Comparison of ENCODE assay signal across 8 cellular contexts in genomic region chr1:202966006-202966904, GRCh38. TPM values are rescaled to one million over a fixed set of nuclear protein-coding genes. Genes with fewer than 3 reads are reported as not detected.
DNase-seq lines count a peak whose midpoint lies in the region; ATAC-seq, FAIRE-seq and TF ChIP-seq lines count a peak whose summit lies in the region.

No MANE protein-coding gene starts in this region.

- H3K4me1 ChIP-seq in pancreas, result peaks cover 0 to 20% (median 9%) of the 10 kb centered on the region in 3 donors

- intact Hi-C loops in pancreas (cut with DNase I), result no loop called here

- FAIRE-seq in pancreas (lab: Jason Lieb, UNC), result no peak

- TF ChIP-seq CTCF in fibroblast of mammary gland (conservative IDR thresholded peaks at IDR 0.05; ENCODE audit: control insufficient read depth, insufficient read depth, low read depth, low read length) (no peak), pancreas (IDR thresholded peaks at IDR 0.05) (no peak)

- WGBS in pancreas, 2 donors, result 35% methylated on average over 18 of the region's 18 CpGs

- peak overlapping the region; percentile 61 to 79 (median 74) for H3K27ac ChIP-seq in pancreas

- no peaks in the 10 kb centered on the region for H3K9me3 ChIP-seq in pancreas

- ATAC-seq in GM19035 (IDR thresholded peaks at IDR 0.05; ENCODE audit: unreplicated experiment), result peak; percentile 15
- ATAC-seq in SK-N-SH treated with all-trans-retinoic acid at 6 μM for 48 hours, result peak; percentile 1; the same call in 1 of the 3 replicates
- ATAC-seq in pancreas, result peak in 3 of 4 donors; percentile 2 to 49 (median 47)

- DNase-seq in fibroblast of mammary gland (ENCODE audit: low read depth) (no peak), pancreas (peak in 2 of 6 donors; percentile 35 to 67), activated gamma-delta T cell (lab: John Stamatoyannopoulos, UW) (no peak), activated gamma-delta T cell treated with Interleukin-2 at 50 U/mL for 16 hours (no peak), germinal center (ENCODE audit: low spot score) (no peak)
- DNase-seq in stimulated activated CD4-positive, alpha-beta T cell treated with anti-CD3 and anti-CD28 coated beads, Interleukin-4, amount 100 ng/mL, for 4 hours, result no peak

- H3K4me3 ChIP-seq in fibroblast of mammary gland (ENCODE audit: control insufficient read depth, low read depth, low read length) (peak overlapping the region; percentile 93), pancreas (peak overlapping the region; percentile 66 to 89 (median 82))

- no peaks in the 10 kb centered on the region for H3K27me3 ChIP-seq in pancreas

- no peaks in the 10 kb centered on the region for H3K36me3 ChIP-seq in pancreas

TF ChIP-seq in SK-N-SH treated with all-trans-retinoic acid at 6 μM for 48 hours, 23 proteins besides CTCF, POLR2A, EP300 and RAD21:
- TF ChIP-seq ZC3H10 (CRISPR knock-in tag; IDR thresholded peaks at IDR 0.05) (no peak), GLIS3 (CRISPR knock-in tag; IDR thresholded peaks at IDR 0.05) (no peak), POU6F1 (CRISPR knock-in tag; IDR thresholded peaks at IDR 0.05; ENCODE audit: borderline replicate concordance, low read depth) (no peak), TOX (CRISPR knock-in tag; IDR thresholded peaks at IDR 0.05; ENCODE audit: borderline replicate concordance) (no peak), ESRRG (CRISPR knock-in tag; IDR thresholded peaks at IDR 0.05) (no peak), ZNF565 (CRISPR knock-in tag; conservative IDR thresholded peaks at IDR 0.05; ENCODE audit: low read depth) (no peak), ISL1 (CRISPR knock-in tag; IDR thresholded peaks at IDR 0.05) (no peak), BACH2 (CRISPR knock-in tag; IDR thresholded peaks at IDR 0.05; ENCODE audit: borderline replicate concordance) (no peak), RARB (CRISPR knock-in tag; IDR thresholded peaks at IDR 0.05) (no peak), PATZ1 (CRISPR knock-in tag; IDR thresholded peaks at IDR 0.05; ENCODE audit: borderline replicate concordance) (no peak)

RNA-seq across cellular contexts. Expression of gene CYB5R1, which starts 0.8 kb away (rescaled TPM):
- 10 to 100 TPM; 28.4 to 35.3 (median 33.1) TPM for total RNA-seq in pancreas
- 10 to 100 TPM; 19.4 to 46.8 TPM for polyA plus RNA-seq in pancreas

RNA-seq across cellular contexts. Expression of gene ADIPOR1, which starts 8.1 kb away (rescaled TPM):
- total RNA-seq in pancreas, result 10 to 100 TPM; 34.2 to 52.2 (median 49.5) TPM
- polyA plus RNA-seq in pancreas, result 10 to 100 TPM; 27.9 to 45.6 TPM

RNA-seq across cellular contexts. Expression of gene KLHL12, which starts 39.2 kb away (rescaled TPM):
- total RNA-seq in pancreas, result 10 to 100 TPM; 10.2 to 17.8 (median 11.7) TPM
- polyA plus RNA-seq in pancreas, result 10 to 100 TPM in 1 of 2 donors, 1 to 10 TPM in 1; 8.2 to 13.4 TPM

RNA-seq across cellular contexts. Expression of gene TMEM183A, which starts 40.9 kb away (rescaled TPM):
- total RNA-seq in pancreas, result 10 to 100 TPM; 24.3 to 38.7 (median 30.6) TPM
- 10 to 100 TPM; 16.6 to 33.1 TPM for polyA plus RNA-seq in pancreas
